In the genomic region with DNA sequence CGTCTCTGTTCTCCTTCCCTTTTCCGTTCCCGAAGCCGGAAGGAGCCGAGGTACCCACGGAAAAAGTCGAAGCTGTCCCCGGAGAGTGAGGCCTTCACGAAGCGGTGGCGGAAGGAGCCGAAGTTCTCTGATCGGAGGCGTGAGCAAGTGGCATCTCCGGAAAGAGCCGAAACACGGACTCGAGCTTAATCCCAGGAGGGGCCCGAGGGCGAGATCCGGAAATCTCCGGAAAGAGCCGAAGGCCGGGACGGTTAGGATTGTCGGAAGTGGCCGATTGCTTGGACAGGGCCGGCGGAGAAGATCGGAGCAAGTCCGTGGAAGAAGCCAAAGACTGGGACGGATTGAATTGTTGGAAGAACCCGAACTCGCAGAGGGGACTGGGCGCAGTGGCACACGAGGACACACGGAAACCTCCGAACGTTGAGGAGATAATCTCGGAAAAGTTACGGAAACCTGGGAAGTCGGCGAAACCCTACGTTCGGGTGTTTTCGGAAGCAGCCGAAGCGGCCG, we compare ENCODE assay signal across 8 cellular contexts. TPM values are rescaled to one million over a fixed set of nuclear protein-coding genes. Genes with fewer than 3 reads are reported as not detected.
DNase-seq lines count a peak whose midpoint lies in the region; ATAC-seq and TF ChIP-seq lines count a peak whose summit lies in the region.

No MANE protein-coding gene starts in this region.

- CTCF ChIA-PET in BJ (lab: Yijun Ruan, JAX) = interaction anchor here (0.6 to 1.7 kb wide), 19 partner anchors 9 to 655 kb away, joined by 3 to 18 read pairs (median 5); a partner anchor contains a TSS

- peak overlapping the region; percentile 97 for H3K4me3 ChIP-seq in BJ (ENCODE audit: low read depth, low read length)

- no peaks in the 10 kb centered on the region for H3K27me3 ChIP-seq in BJ (ENCODE audit: control insufficient read depth, insufficient read depth, low read length)

- POLR2A ChIA-PET in BJ (lab: Charles Lee) = interaction anchor here (0.6 to 0.9 kb wide), 3 partner anchors 14 to 181 kb away, joined by 3 to 10 read pairs (median 4); no protein-coding TSS in a partner anchor

- DNase-seq in BJ (ENCODE audit: low read depth) (peak; percentile 90), NCI-H69 (lab: John Stamatoyannopoulos, UW) (peak; percentile 99), dedifferentiated amniotic fluid mesenchymal stem cell (ENCODE audit: extremely low spot score) (peak; percentile 100), left kidney (ENCODE audit: low read depth, low spot score) (peak; percentile 100)
- peak; percentile 98 for DNase-seq in activated CD4-positive, alpha-beta T cell treated with anti-CD3 and anti-CD28 coated beads, Interleukin-2, amount 50 U/mL, for 1 hour
- DNase-seq in stimulated activated CD4-positive, alpha-beta T cell treated with anti-CD3 and anti-CD28 coated beads, Interleukin-1b, Interleukin-23, amount 100 ng/mL, for 4 hours (ENCODE audit: low read depth in 2 of 2) = peak; percentile 95 to 96

- no peak for TF ChIP-seq CTCF in BJ (IDR thresholded peaks at IDR 0.05; ENCODE audit: insufficient read depth, low read depth, low read length)

- peak; percentile 56 for ATAC-seq in GM19395 (IDR thresholded peaks at IDR 0.05; ENCODE audit: unreplicated experiment)
- ATAC-seq in HG03521 (IDR thresholded peaks at IDR 0.05; ENCODE audit: unreplicated experiment) = peak; percentile 58

- H3K36me3 ChIP-seq in BJ (ENCODE audit: control insufficient read depth, insufficient read depth, low read length) = peaks cover 5% of the 10 kb centered on the region; the same call in 1 of the 2 replicates

RNA-seq across cellular contexts. Expression of a gene that starts 0.5 kb away (rescaled TPM):
- polyA plus RNA-seq in BJ (2011; rRNA removed) = 152 and 170 TPM in 2 replicates
- 65.9 and 93.2 TPM in 2 replicates for polyA minus RNA-seq in BJ (2011; rRNA and poly(A)+ RNA removed)

RNA-seq across cellular contexts. Expression of a gene that starts 6.4 kb away (rescaled TPM):
- polyA plus RNA-seq in BJ (2011; rRNA removed) = 5.5 and 8.9 TPM in 2 replicates
- 4.2 and 4.5 TPM in 2 replicates for polyA minus RNA-seq in BJ (2011; rRNA and poly(A)+ RNA removed)

RNA-seq across cellular contexts. Expression of a gene that starts 10.9 kb away (rescaled TPM):
- polyA plus RNA-seq in BJ (2011; rRNA removed) = 22.1 and 31.3 TPM in 2 replicates
- polyA minus RNA-seq in BJ (2011; rRNA and poly(A)+ RNA removed) = 17.4 and 25.2 TPM in 2 replicates

RNA-seq across cellular contexts. Expression of a gene that starts 13.6 kb away (rescaled TPM):
- 10.3 and 12.2 TPM in 2 replicates for polyA plus RNA-seq in BJ (2011; rRNA removed)
- 8.8 and 9.7 TPM in 2 replicates for polyA minus RNA-seq in BJ (2011; rRNA and poly(A)+ RNA removed)

RNA-seq across cellular contexts. Expression of a gene that starts 20.6 kb away (rescaled TPM):
- 31.4 and 60.8 TPM in 2 replicates for polyA plus RNA-seq in BJ (2011; rRNA removed)
- 23.3 and 33.8 TPM in 2 replicates for polyA minus RNA-seq in BJ (2011; rRNA and poly(A)+ RNA removed)

Comparison
In these comparisons a context has a peak if more than half of its experiments do, and no peak if none do; other contexts are left out.
1. Peak in every context shown above with its lines: DNase-seq, ATAC-seq and H3K4me3 ChIP-seq.